20 cellular contexts compared by ENCODE assay signal in genomic region chr5:31124026-31124425, GRCh38.
DNase-seq lines count a peak whose midpoint lies in the region; ATAC-seq and TF ChIP-seq lines count a peak whose summit lies in the region.
"Had no signal": no experiment of that assay in that cellular context is flagged by ENCODE, and none has a peak within 500 bp of the region (broad histone marks: within the 10 kb centered on the region; RNA-seq: fewer than 3 reads in every experiment).

No MANE protein-coding gene starts in this region.

- TF ChIP-seq CTCF in ascending aorta (IDR thresholded peaks at IDR 0.05) (no peak), foreskin keratinocyte (conservative IDR thresholded peaks at IDR 0.05) (no peak), smooth muscle cell (IDR thresholded peaks at IDR 0.05; ENCODE audit: borderline replicate concordance, insufficient read depth, poor library complexity, severe bottlenecking) (no peak)

- DNase-seq in ascending aorta (ENCODE audit: low spot score in 2 of 2) (no peak), foreskin keratinocyte (peak; percentile 2 to 12), smooth muscle cell (lab: John Stamatoyannopoulos, UW; ENCODE audit: unreplicated experiment) (no peak), GM03348 (ENCODE audit: low spot score) (no peak)
- no peak for DNase-seq in activated T-helper 2 cell treated with anti-CD3 and anti-CD28 coated beads, Interferon-gamma antibody, Interleukin-2, Interleukin-4, amounts not matched to agents 10 μg/mL and 5 μg/mL and 100 μg/mL, durations not matched to agents 14 hours and 24 hours and 36 hours (ENCODE audit: low spot score)
- DNase-seq: CD4-positive, alpha-beta T cell; DMS153; MV-4-11; NCI-H1105 treated with DMSO at 0.1 percent for 48 hours; NCI-H1694; NCI-H446; NCI-H526 treated with DMSO at 0.1 percent for 48 hours; PC-3; RPMI8226; SHP77; SK-N-SH had no signal

- H3K27ac Mint-ChIP-seq in activated T-helper 2 cell treated with anti-CD3 and anti-CD28 coated beads, Interferon-gamma antibody, Interleukin-2, Interleukin-4, amounts not matched to agents 10 μg/mL and 5 μg/mL and 100 μg/mL, durations not matched to agents 14 hours and 24 hours and 36 hours = no peak overlapping the region
- H3K27ac Mint-ChIP-seq: CD4-positive, alpha-beta T cell; IgD-negative memory B cell had no signal

- no peak overlapping the region for H3K4me3 Mint-ChIP-seq in activated T-helper 2 cell treated with anti-CD3 and anti-CD28 coated beads, Interferon-gamma antibody, Interleukin-2, Interleukin-4, amounts not matched to agents 10 μg/mL and 5 μg/mL and 100 μg/mL, durations not matched to agents 14 hours and 24 hours and 36 hours (ENCODE audit: low read depth)
- H3K4me3 Mint-ChIP-seq: CD4-positive, alpha-beta T cell; IgD-negative memory B cell had no signal

- no peak overlapping the region for H3K9ac ChIP-seq in smooth muscle cell (ENCODE audit: low read depth)
- H3K9ac ChIP-seq: BLaER1, SK-N-SH had no signal

- WGBS in smooth muscle cell (ENCODE audit: low lambda C conversion rate) = 81% methylated on average over 1 of the region's 1 CpG

- no peaks in the 10 kb centered on the region for H3K36me3 Mint-ChIP-seq in activated T-helper 2 cell treated with anti-CD3 and anti-CD28 coated beads, Interferon-gamma antibody, Interleukin-2, Interleukin-4, amounts not matched to agents 10 μg/mL and 5 μg/mL and 100 μg/mL, durations not matched to agents 14 hours and 24 hours and 36 hours (ENCODE audit: low read depth)
- H3K36me3 Mint-ChIP-seq: IgD-negative memory B cell had no signal

- intact Hi-C loops in ascending aorta (cut with DNase I) = no loop called here
- intact Hi-C loops in activated T-helper 2 cell treated with anti-CD3 and anti-CD28 coated beads, Interferon-gamma antibody, Interleukin-2, Interleukin-4, amounts not matched to agents 10 μg/mL and 5 μg/mL and 100 μg/mL, durations not matched to agents 14 hours and 24 hours and 36 hours (cut with micrococcal nuclease) = no loop called here

- ATAC-seq in foreskin keratinocyte (peak; percentile 41), GM18868 (IDR thresholded peaks at IDR 0.05; ENCODE audit: unreplicated experiment) (no peak), HG02798 (IDR thresholded peaks at IDR 0.05; ENCODE audit: poor library complexity, unreplicated experiment) (no peak)
- ATAC-seq: PC-3 had no signal

- no peaks in the 10 kb centered on the region for H3F3A ChIP-seq in smooth muscle cell (ENCODE audit: low read depth)

- H2AFZ ChIP-seq in smooth muscle cell (ENCODE audit: low read depth) = peak overlapping the region; percentile 40

- H3K36me3 ChIP-seq in ascending aorta = no peaks in the 10 kb centered on the region
- no peaks in the 10 kb centered on the region for H3K36me3 ChIP-seq in smooth muscle cell (ENCODE audit: low read depth)
- H3K36me3 ChIP-seq: BLaER1 had no signal

- H3K27me3 Mint-ChIP-seq in activated T-helper 2 cell treated with anti-CD3 and anti-CD28 coated beads, Interferon-gamma antibody, Interleukin-2, Interleukin-4, amounts not matched to agents 10 μg/mL and 5 μg/mL and 100 μg/mL, durations not matched to agents 14 hours and 24 hours and 36 hours (ENCODE audit: low read depth) = no peaks in the 10 kb centered on the region
- H3K27me3 Mint-ChIP-seq: CD4-positive, alpha-beta T cell; IgD-negative memory B cell had no signal

- H3K27me3 ChIP-seq in ascending aorta (no peaks in the 10 kb centered on the region), foreskin keratinocyte (no peaks in the 10 kb centered on the region), smooth muscle cell (ENCODE audit: low read depth) (no peaks in the 10 kb centered on the region)
- H3K27me3 ChIP-seq: BLaER1 had no signal

- H4K20me1 ChIP-seq in smooth muscle cell (ENCODE audit: low read depth) = no peaks in the 10 kb centered on the region
- H4K20me1 ChIP-seq: BLaER1 had no signal

- H3K9me3 ChIP-seq in ascending aorta (peaks cover 0 to 7% of the 10 kb centered on the region in 2 donors), smooth muscle cell (replicated peaks; ENCODE audit: low read depth) (no peaks in the 10 kb centered on the region)
- H3K9me3 ChIP-seq: BLaER1, SK-N-SH had no signal

- H3K27ac ChIP-seq in ascending aorta (peak overlapping the region; percentile 63 to 67), foreskin keratinocyte (no peak overlapping the region), smooth muscle cell (ENCODE audit: low read depth) (peak overlapping the region; percentile 70)
- H3K27ac ChIP-seq: BLaER1 had no signal

- H3K4me3 ChIP-seq in ascending aorta (no peak overlapping the region), smooth muscle cell (no peak overlapping the region)
- H3K4me3 ChIP-seq: BLaER1 had no signal

- no peaks in the 10 kb centered on the region for H3K4me1 Mint-ChIP-seq in activated T-helper 2 cell treated with anti-CD3 and anti-CD28 coated beads, Interferon-gamma antibody, Interleukin-2, Interleukin-4, amounts not matched to agents 10 μg/mL and 5 μg/mL and 100 μg/mL, durations not matched to agents 14 hours and 24 hours and 36 hours (ENCODE audit: low read depth)
- H3K4me1 Mint-ChIP-seq: IgD-negative memory B cell had no signal

- no peak overlapping the region for H3K4me2 ChIP-seq in smooth muscle cell
- H3K4me2 ChIP-seq: BLaER1, SK-N-SH had no signal

- H3K9me3 Mint-ChIP-seq in activated T-helper 2 cell treated with anti-CD3 and anti-CD28 coated beads, Interferon-gamma antibody, Interleukin-2, Interleukin-4, amounts not matched to agents 10 μg/mL and 5 μg/mL and 100 μg/mL, durations not matched to agents 14 hours and 24 hours and 36 hours = peaks cover 15% of the 10 kb centered on the region

- H3K4me1 ChIP-seq in ascending aorta = peaks cover 0 to 13% of the 10 kb centered on the region in 2 donors
- H3K4me1 ChIP-seq in foreskin keratinocyte = no peaks in the 10 kb centered on the region
- H3K4me1 ChIP-seq in smooth muscle cell (ENCODE audit: low read depth) = peaks cover 27% of the 10 kb centered on the region
- H3K4me1 ChIP-seq: BLaER1 had no signal

- no peaks in the 10 kb centered on the region for H3K79me2 ChIP-seq in smooth muscle cell (ENCODE audit: low read depth)

Comparison
In these comparisons a context has a peak if more than half of its experiments do, and no peak if none do; other contexts are left out.
1. DNase-seq: peak in foreskin keratinocyte (2 of 2); none in ascending aorta (0 of 2), smooth muscle cell (single experiment), activated T-helper 2 cell treated with anti-CD3 and anti-CD28 coated beads, Interferon-gamma antibody, Interleukin-2, Interleukin-4, amounts not matched to agents 10 μg/mL and 5 μg/mL and 100 μg/mL, durations not matched to agents 14 hours and 24 hours and 36 hours (single experiment) and GM03348 (single experiment).